Comparison of ENCODE assay signal across 1 cellular context in the genomic region with DNA sequence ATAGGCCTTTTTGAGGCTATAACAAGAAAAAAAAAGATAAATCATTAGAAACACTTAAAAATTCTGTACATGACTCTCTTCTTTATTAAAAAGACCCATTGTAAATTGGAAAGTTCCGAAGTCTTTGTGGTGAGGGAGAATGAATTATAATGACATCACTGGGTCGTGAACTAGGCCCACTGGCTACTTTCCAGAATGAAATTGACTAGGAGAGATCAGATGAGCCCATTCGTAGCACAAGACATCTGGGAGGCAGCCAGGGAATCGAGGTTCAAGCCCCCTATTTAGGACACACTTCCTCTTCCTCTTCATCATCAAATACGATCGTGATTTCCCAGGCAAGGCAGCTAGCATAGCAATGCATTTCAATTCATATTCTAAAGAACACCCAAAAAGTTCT.
TF ChIP-seq lines count a peak whose summit lies in the region.

No MANE protein-coding gene starts in this region.

TF ChIP-seq in HEK293, 187 proteins besides CTCF, POLR2A, EP300 and RAD21:
- TF ChIP-seq, protein P1, sequence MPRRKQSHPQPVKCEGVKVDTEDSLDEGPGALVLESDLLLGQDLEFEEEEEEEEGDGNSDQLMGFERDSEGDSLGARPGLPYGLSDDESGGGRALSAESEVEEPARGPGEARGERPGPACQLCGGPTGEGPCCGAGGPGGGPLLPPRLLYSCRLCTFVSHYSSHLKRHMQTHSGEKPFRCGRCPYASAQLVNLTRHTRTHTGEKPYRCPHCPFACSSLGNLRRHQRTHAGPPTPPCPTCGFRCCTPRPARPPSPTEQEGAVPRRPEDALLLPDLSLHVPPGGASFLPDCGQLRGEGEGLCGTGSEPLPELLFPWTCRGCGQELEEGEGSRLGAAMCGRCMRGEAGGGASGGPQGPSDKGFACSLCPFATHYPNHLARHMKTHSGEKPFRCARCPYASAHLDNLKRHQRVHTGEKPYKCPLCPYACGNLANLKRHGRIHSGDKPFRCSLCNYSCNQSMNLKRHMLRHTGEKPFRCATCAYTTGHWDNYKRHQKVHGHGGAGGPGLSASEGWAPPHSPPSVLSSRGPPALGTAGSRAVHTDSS (tag by site-specific recombination; IDR thresholded peaks at IDR 0.05) = 0 out of 2 replicates have a peak, but pooled peaks have one; percentile 11
- TF ChIP-seq, protein P2, sequence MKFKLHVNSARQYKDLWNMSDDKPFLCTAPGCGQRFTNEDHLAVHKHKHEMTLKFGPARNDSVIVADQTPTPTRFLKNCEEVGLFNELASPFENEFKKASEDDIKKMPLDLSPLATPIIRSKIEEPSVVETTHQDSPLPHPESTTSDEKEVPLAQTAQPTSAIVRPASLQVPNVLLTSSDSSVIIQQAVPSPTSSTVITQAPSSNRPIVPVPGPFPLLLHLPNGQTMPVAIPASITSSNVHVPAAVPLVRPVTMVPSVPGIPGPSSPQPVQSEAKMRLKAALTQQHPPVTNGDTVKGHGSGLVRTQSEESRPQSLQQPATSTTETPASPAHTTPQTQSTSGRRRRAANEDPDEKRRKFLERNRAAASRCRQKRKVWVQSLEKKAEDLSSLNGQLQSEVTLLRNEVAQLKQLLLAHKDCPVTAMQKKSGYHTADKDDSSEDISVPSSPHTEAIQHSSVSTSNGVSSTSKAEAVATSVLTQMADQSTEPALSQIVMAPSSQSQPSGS (tag by site-specific recombination; IDR thresholded peaks at IDR 0.05; ENCODE audit: low read depth) = 0 out of 2 replicates have a peak, but pooled peaks have one; percentile 8
- TF ChIP-seq KLF10 (tag by site-specific recombination; IDR thresholded peaks at IDR 0.05) = no peak
TF ChIP-seq in HEK293: peak in this region for 2.
